33 cellular contexts compared by ENCODE assay signal in the genomic region with DNA sequence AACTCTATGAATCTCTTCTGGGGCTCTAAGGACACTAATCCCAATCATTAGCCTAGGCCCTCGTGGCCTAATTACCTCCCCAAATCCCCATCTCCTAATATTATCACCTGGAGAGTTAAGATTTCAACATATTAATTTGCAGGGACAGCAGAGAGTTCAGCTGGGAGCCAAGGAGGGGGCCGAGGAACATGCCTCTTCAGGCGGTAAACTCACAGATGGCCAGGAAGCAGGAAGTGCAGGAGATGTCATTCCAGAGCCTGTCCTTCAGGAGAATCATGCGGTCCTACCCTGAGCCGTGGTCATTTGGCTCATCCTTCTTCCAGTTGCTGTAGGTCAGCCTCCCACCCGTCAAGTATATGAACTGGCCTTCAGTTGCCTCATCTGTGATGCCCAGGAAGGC. TPM values are rescaled to one million over a fixed set of nuclear protein-coding genes. Genes with fewer than 3 reads are reported as not detected.
"Had no signal": no experiment of that assay in that cellular context is flagged by ENCODE, and none has a peak within 500 bp of the region (broad histone marks: within the 10 kb centered on the region; RNA-seq: fewer than 3 reads in every experiment).

No MANE protein-coding gene starts in this region.

- H3K4me1 Mint-ChIP-seq: activated CD4-positive, alpha-beta T cell treated with anti-CD3 and anti-CD28 coated beads, Interleukin-2, amount 10 ng/mL, durations not matched to agents 24 days and 14 days; activated naive CD8-positive, alpha-beta T cell treated with anti-CD3 and anti-CD28 coated beads for 36 hours; central memory CD8-positive, alpha-beta T cell had no signal

- ATAC-seq: activated CD8-positive, alpha-beta T cell treated with anti-CD3 and anti-CD28 coated beads for 36 hours; Panc1 had no signal

- H3K9me3 Mint-ChIP-seq: activated CD4-positive, alpha-beta T cell treated with anti-CD3 and anti-CD28 coated beads, Interleukin-2, amount 10 ng/mL, durations not matched to agents 24 days and 14 days; activated CD8-positive, alpha-beta T cell treated with anti-CD3 and anti-CD28 coated beads for 36 hours; activated naive CD8-positive, alpha-beta T cell treated with anti-CD3 and anti-CD28 coated beads for 36 hours; activated T-cell treated with anti-CD3 and anti-CD28 coated beads, Interleukin-2, amount 50 U/mL, for 72 hours; central memory CD8-positive, alpha-beta T cell had no signal

- H3K27me3 Mint-ChIP-seq: activated T-helper 17 cell treated with anti-CD3 and anti-CD28 coated beads, Interleukin-2, amount 50 U/mL, for 72 hours had no signal

- H3K27ac Mint-ChIP-seq: activated CD4-positive, alpha-beta T cell treated with anti-CD3 and anti-CD28 coated beads, Interleukin-2, amount 10 ng/mL, durations not matched to agents 24 days and 14 days; activated CD8-positive, alpha-beta T cell treated with anti-CD3 and anti-CD28 coated beads for 36 hours; activated naive CD8-positive, alpha-beta T cell treated with anti-CD3 and anti-CD28 coated beads for 36 hours; activated T-cell treated with anti-CD3 and anti-CD28 coated beads, Interleukin-2, amount 50 U/mL, for 72 hours; activated T-helper 17 cell treated with anti-CD3 and anti-CD28 coated beads, Interleukin-2, amount 50 U/mL, for 72 hours had no signal

- H3K36me3 Mint-ChIP-seq: activated naive CD8-positive, alpha-beta T cell treated with anti-CD3 and anti-CD28 coated beads for 36 hours had no signal

- H3K4me3 Mint-ChIP-seq: activated CD4-positive, alpha-beta T cell treated with anti-CD3 and anti-CD28 coated beads, Interleukin-2, amount 10 ng/mL, durations not matched to agents 24 days and 14 days; activated CD8-positive, alpha-beta T cell treated with anti-CD3 and anti-CD28 coated beads for 36 hours; activated naive CD8-positive, alpha-beta T cell treated with anti-CD3 and anti-CD28 coated beads for 36 hours; activated T-cell treated with anti-CD3 and anti-CD28 coated beads, Interleukin-2, amount 50 U/mL, for 72 hours; activated T-helper 17 cell treated with anti-CD3 and anti-CD28 coated beads, Interleukin-2, amount 50 U/mL, for 72 hours; central memory CD8-positive, alpha-beta T cell had no signal

- DNase-seq: activated CD4-positive, alpha-beta T cell treated with anti-CD3 and anti-CD28 coated beads, Interleukin-2, amount 10 ng/mL, durations not matched to agents 24 days and 14 days; activated CD4-positive, alpha-beta T cell treated with anti-CD3 and anti-CD28 coated beads, Interleukin-2, amount 50 U/mL, for 4 hours; activated CD8-positive, alpha-beta T cell treated with anti-CD3 and anti-CD28 coated beads for 36 hours; activated effector memory CD4-positive, alpha-beta T cell treated with anti-CD3 and anti-CD28 coated beads, Interleukin-2, amount 50 U/mL, for 16 hours; activated naive CD4-positive, alpha-beta T cell; activated naive CD4-positive, alpha-beta T cell treated with anti-CD3 and anti-CD28 coated beads, Interleukin-2, amount 50 U/mL, for 16 hours; activated naive CD8-positive, alpha-beta T cell treated with anti-CD3 and anti-CD28 coated beads for 36 hours; activated T-cell treated with anti-CD3 and anti-CD28 coated beads, Interleukin-2, amount 50 U/mL, for 1 hour; activated T-cell treated with anti-CD3 and anti-CD28 coated beads, Interleukin-2, amount 50 U/mL, for 72 hours; amniotic stem cell; aorta; brain microvascular endothelial cell; NCI-H1092 treated with DMSO at 0.1 percent for 48 hours; NCI-H1417; NCI-H146; NCI-H187; NCI-H2029 treated with DMSO at 0.1 percent for 48 hours; NCI-H2107; NCI-H2171; NCI-H510A treated with DMSO at 0.1 percent for 48 hours; NCI-H748 treated with DMSO at 0.1 percent for 48 hours; SHP77; SJCRH30; T1000 had no signal

RNA-seq across cellular contexts. Expression of gene SFTPA2, which starts 21.9 kb away (rescaled TPM):
- total RNA-seq: activated CD4-positive, alpha-beta T cell treated with anti-CD3 and anti-CD28 coated beads, Interleukin-2, amount 10 ng/mL, durations not matched to agents 24 days and 14 days; activated CD8-positive, alpha-beta memory T cell treated with anti-CD3 and anti-CD28 coated beads for 36 hours; activated CD8-positive, alpha-beta T cell treated with anti-CD3 and anti-CD28 coated beads for 36 hours; activated naive CD8-positive, alpha-beta T cell treated with anti-CD3 and anti-CD28 coated beads for 36 hours; activated T-cell treated with anti-CD3 and anti-CD28 coated beads, Interleukin-2, amount 50 U/mL, for 72 hours; activated T-helper 17 cell treated with anti-CD3 and anti-CD28 coated beads, Interleukin-2, amount 50 U/mL, for 72 hours; M059J; RPMI7951; SJCRH30; T-helper 1 cell treated with Interleukin-12 subunit alpha and Interleukin-12 subunit beta and Interleukin-4 antibody, amounts not matched to agents 30 ng/mL and 1 ng/mL, for 36 hours; T-helper 2 cell treated with Interferon-gamma antibody and Interleukin-4, amounts not matched to agents 100 ng/mL and 5 ng/mL, for 36 hours had no signal
- polyA plus RNA-seq: cardiac muscle cell had no signal

RNA-seq across cellular contexts. Expression of gene SFTPA1, which starts 28.6 kb away (rescaled TPM):
- total RNA-seq: activated CD4-positive, alpha-beta T cell treated with anti-CD3 and anti-CD28 coated beads, Interleukin-2, amount 10 ng/mL, durations not matched to agents 24 days and 14 days; activated CD8-positive, alpha-beta memory T cell treated with anti-CD3 and anti-CD28 coated beads for 36 hours; activated CD8-positive, alpha-beta T cell treated with anti-CD3 and anti-CD28 coated beads for 36 hours; activated naive CD8-positive, alpha-beta T cell treated with anti-CD3 and anti-CD28 coated beads for 36 hours; activated T-cell treated with anti-CD3 and anti-CD28 coated beads, Interleukin-2, amount 50 U/mL, for 72 hours; cardiac muscle cell; M059J; RPMI7951; SJCRH30; T-helper 1 cell treated with Interleukin-12 subunit alpha and Interleukin-12 subunit beta and Interleukin-4 antibody, amounts not matched to agents 30 ng/mL and 1 ng/mL, for 36 hours; T-helper 2 cell treated with Interferon-gamma antibody and Interleukin-4, amounts not matched to agents 100 ng/mL and 5 ng/mL, for 36 hours had no signal
- polyA plus RNA-seq: cardiac muscle cell had no signal
